10 cellular contexts compared by ENCODE assay signal in the genomic region with DNA sequence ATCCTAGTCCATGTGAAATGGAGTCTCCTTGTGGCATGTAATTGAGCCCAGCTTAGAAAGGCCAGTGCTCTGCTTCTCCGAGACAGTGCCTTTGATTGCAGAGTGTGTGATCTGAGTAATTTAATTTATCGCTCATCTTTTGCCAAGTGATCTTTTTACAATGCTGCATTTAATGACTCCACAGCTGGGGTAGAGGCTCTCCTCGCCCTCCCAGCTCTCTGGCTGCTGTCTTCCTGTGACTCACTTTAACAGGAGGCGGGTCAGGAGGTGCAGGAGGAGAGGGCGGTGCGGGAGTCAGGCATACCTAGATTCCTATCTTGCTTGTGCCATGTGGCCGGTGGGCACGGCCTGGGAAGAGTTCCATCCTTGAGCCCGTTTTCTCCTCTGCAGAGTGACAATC.
DNase-seq lines count a peak whose midpoint lies in the region; ATAC-seq, FAIRE-seq and TF ChIP-seq lines count a peak whose summit lies in the region.
"Had no signal": no experiment of that assay in that cellular context is flagged by ENCODE, and none has a peak within 500 bp of the region (broad histone marks: within the 10 kb centered on the region; RNA-seq: fewer than 3 reads in every experiment).

No MANE protein-coding gene starts in this region.

- DNase-seq in Daoy (ENCODE audit: low read depth) (peak; percentile 92), RWPE2 (ENCODE audit: low spot score) (no peak), fibroblast of mammary gland (ENCODE audit: low read depth) (peak; percentile 92), pancreas (no peak), NCI-H2107 (lab: John Stamatoyannopoulos, UW) (no peak)
- DNase-seq: effector CD4-positive, alpha-beta T cell had no signal

- peaks cover 15% of the 10 kb centered on the region for H3K4me1 ChIP-seq in RWPE2 (ENCODE audit: insufficient read depth, poor library complexity, severe bottlenecking)
- no peaks in the 10 kb centered on the region for H3K4me1 ChIP-seq in pancreas

- H3K27me3 ChIP-seq in RWPE2 (ENCODE audit: insufficient read depth, poor library complexity, severe bottlenecking) (no peaks in the 10 kb centered on the region), pancreas (no peaks in the 10 kb centered on the region)

- no peak for TF ChIP-seq CTCF in RWPE2 (IDR thresholded peaks at IDR 0.05; ENCODE audit: poor library complexity, severe bottlenecking)
- no peak for TF ChIP-seq CTCF in fibroblast of mammary gland (conservative IDR thresholded peaks at IDR 0.05; ENCODE audit: control insufficient read depth, insufficient read depth, low read depth, low read length)
- no peak for TF ChIP-seq CTCF in pancreas (IDR thresholded peaks at IDR 0.05)

- peak; percentile 94 for ATAC-seq in RWPE2 (ENCODE audit: low read depth)
- ATAC-seq in pancreas = peak in 2 of 4 donors; percentile 36 to 56
- no peak for ATAC-seq in GM19463 (IDR thresholded peaks at IDR 0.05; ENCODE audit: unreplicated experiment)
- ATAC-seq in HG03342 (IDR thresholded peaks at IDR 0.05; ENCODE audit: unreplicated experiment) = no peak
- no peak for ATAC-seq in GM19328 (IDR thresholded peaks at IDR 0.05; ENCODE audit: unreplicated experiment)
- ATAC-seq: activated T-helper 17 cell treated with anti-CD3 and anti-CD28 coated beads, Interleukin-2, amount 50 U/mL, for 72 hours had no signal

- peak overlapping the region; percentile 5 for H3K27ac ChIP-seq in RWPE2 (ENCODE audit: poor library complexity, severe bottlenecking)
- no peak overlapping the region for H3K27ac ChIP-seq in pancreas

- intact Hi-C loops in pancreas (cut with DNase I) = no loop called here

- H3K36me3 ChIP-seq in RWPE2 (ENCODE audit: low read depth) (no peaks in the 10 kb centered on the region), pancreas (no peaks in the 10 kb centered on the region)

- WGBS in pancreas, 2 donors = 52 to 67% methylated on average over 9 of the region's 9 CpGs

- H3K9me3 ChIP-seq in RWPE2 (ENCODE audit: severe bottlenecking) (no peaks in the 10 kb centered on the region), pancreas (no peaks in the 10 kb centered on the region)

- FAIRE-seq in pancreas (lab: Jason Lieb, UNC) = peak; percentile 13

- no peak overlapping the region for H3K4me3 ChIP-seq in RWPE2 (ENCODE audit: severe bottlenecking)
- H3K4me3 ChIP-seq in fibroblast of mammary gland (ENCODE audit: control insufficient read depth, low read depth, low read length) = no peak overlapping the region
- H3K4me3 ChIP-seq in pancreas = no peak overlapping the region

Comparison
In these comparisons a context has a peak if more than half of its experiments do, and no peak if none do; other contexts are left out.
1. DNase-seq: peak in Daoy (single experiment) and fibroblast of mammary gland (single experiment); none in RWPE2 (single experiment), pancreas (0 of 6) and NCI-H2107 (single experiment).